ENCODE assay signal across 13 cellular contexts in genomic region chr1:10652626-10653025, GRCh38.
"Had no signal": no experiment of that assay in that cellular context is flagged by ENCODE, and none has a peak within 500 bp of the region (broad histone marks: within the 10 kb centered on the region; RNA-seq: fewer than 3 reads in every experiment).

No MANE protein-coding gene starts in this region.

- DNase-seq: activated CD4-positive, alpha-beta T cell treated with anti-CD3 and anti-CD28 coated beads for 48 hours; activated naive CD4-positive, alpha-beta T cell treated with Interleukin-2 at 50 U/mL for 16 hours; activated naive CD8-positive, alpha-beta T cell treated with anti-CD3 and anti-CD28 coated beads, Interleukin-2, amount 50 U/mL, for 24 hours; caudate nucleus; effector CD4-positive, alpha-beta T cell; gastrocnemius medialis; heart right ventricle; naive thymus-derived CD4-positive, alpha-beta T cell; stimulated activated CD4-positive, alpha-beta T cell treated with anti-CD3 and anti-CD28 coated beads, Interleukin-15, amount 100 ng/mL, for 24 hours; stimulated activated CD4-positive, alpha-beta T cell treated with anti-CD3 and anti-CD28 coated beads, Interleukin-4, amount 100 ng/mL, for 24 hours had no signal

- H3K27ac ChIP-seq: coronary artery, gastrocnemius medialis, thoracic aorta, vagina had no signal

- H3K9me3 ChIP-seq: gastrocnemius medialis, heart right ventricle, thoracic aorta, vagina had no signal

- H3K4me3 ChIP-seq: coronary artery, gastrocnemius medialis, heart right ventricle, thoracic aorta, vagina had no signal

- ATAC-seq: activated naive CD8-positive, alpha-beta T cell treated with anti-CD3 and anti-CD28 coated beads, Interleukin-2, amount 50 U/mL, for 24 hours; gastrocnemius medialis; naive thymus-derived CD4-positive, alpha-beta T cell had no signal

- H3K4me1 ChIP-seq: gastrocnemius medialis, vagina had no signal

- H3K27me3 ChIP-seq: gastrocnemius medialis, heart right ventricle, vagina had no signal
